Comparison of ENCODE assay signal across 17 cellular contexts in genomic region chr14:101188571-101188915, GRCh38.
"Had no signal": no experiment of that assay in that cellular context is flagged by ENCODE, and none has a peak within 500 bp of the region (broad histone marks: within the 10 kb centered on the region; RNA-seq: fewer than 3 reads in every experiment).

No MANE protein-coding gene starts in this region.

- H3K36me3 ChIP-seq: gastrocnemius medialis, heart right ventricle, neural progenitor cell, right atrium auricular region, thoracic aorta, transverse colon had no signal

- H3K4me1 ChIP-seq: gastrocnemius medialis, heart right ventricle, right atrium auricular region, transverse colon had no signal

- H3K27me3 ChIP-seq: gastrocnemius medialis, neural progenitor cell, right atrium auricular region, transverse colon had no signal

- H3K36me3 Mint-ChIP-seq: natural killer cell treated with Interleukin-12 subunit alpha and Interleukin-12 subunit beta and Interleukin-15 and Interleukin-18, amount 100 ng/mL, for 72 hours; neural progenitor cell; stimulated activated effector memory CD8-positive, alpha-beta T cell treated with anti-CD3 and anti-CD28 coated beads, Interleukin-12 subunit alpha, Interleukin-12 subunit beta, amount 100 ng/mL, for 72 hours had no signal

- H3K9me3 Mint-ChIP-seq: natural killer cell treated with Interleukin-12 subunit alpha and Interleukin-12 subunit beta and Interleukin-15 and Interleukin-18, amount 100 ng/mL, for 72 hours; stimulated activated effector memory CD8-positive, alpha-beta T cell treated with anti-CD3 and anti-CD28 coated beads, Interleukin-12 subunit alpha, Interleukin-12 subunit beta, amount 100 ng/mL, for 72 hours; stimulated activated naive CD8-positive, alpha-beta T cell treated with anti-CD3 and anti-CD28 coated beads, Interleukin-15, amount 100 ng/mL, for 72 hours had no signal

- H3K27me3 Mint-ChIP-seq: stimulated activated naive CD8-positive, alpha-beta T cell treated with anti-CD3 and anti-CD28 coated beads, Interleukin-15, amount 100 ng/mL, for 72 hours had no signal

- H3K4me3 Mint-ChIP-seq: natural killer cell treated with Interleukin-12 subunit alpha and Interleukin-12 subunit beta and Interleukin-15 and Interleukin-18, amount 100 ng/mL, for 72 hours; neural progenitor cell; stimulated activated effector memory CD8-positive, alpha-beta T cell treated with anti-CD3 and anti-CD28 coated beads, Interleukin-12 subunit alpha, Interleukin-12 subunit beta, amount 100 ng/mL, for 72 hours; stimulated activated naive CD8-positive, alpha-beta T cell treated with anti-CD3 and anti-CD28 coated beads, Interleukin-15, amount 100 ng/mL, for 72 hours had no signal

- H3K4me1 Mint-ChIP-seq: stimulated activated effector memory CD8-positive, alpha-beta T cell treated with anti-CD3 and anti-CD28 coated beads, Interleukin-12 subunit alpha, Interleukin-12 subunit beta, amount 100 ng/mL, for 72 hours; stimulated activated naive CD8-positive, alpha-beta T cell treated with anti-CD3 and anti-CD28 coated beads, Interleukin-15, amount 100 ng/mL, for 72 hours had no signal

- H3K4me3 ChIP-seq: dorsolateral prefrontal cortex, gastrocnemius medialis, heart right ventricle, neural progenitor cell, right atrium auricular region, smooth muscle cell, thoracic aorta, transverse colon had no signal

- H2AFZ ChIP-seq: neural progenitor cell had no signal

- H3K27ac ChIP-seq: dorsolateral prefrontal cortex, gastrocnemius medialis, heart right ventricle, neural progenitor cell, right atrium auricular region, thoracic aorta, transverse colon had no signal

- DNase-seq: caudate nucleus; cortex of kidney; dorsolateral prefrontal cortex; effector CD8-positive, alpha-beta T cell; gastrocnemius medialis; heart right ventricle; midbrain; occipital lobe; stimulated activated CD4-positive, alpha-beta T cell treated with anti-CD3 and anti-CD28 coated beads, Interleukin-4, amount 100 ng/mL, for 1 hour; stimulated activated naive CD8-positive, alpha-beta T cell treated with anti-CD3 and anti-CD28 coated beads, Interleukin-15, amount 100 ng/mL, for 72 hours; transverse colon had no signal

- H3K9me3 ChIP-seq: gastrocnemius medialis, heart right ventricle, right atrium auricular region, thoracic aorta, transverse colon had no signal

- H3K4me2 ChIP-seq: neural progenitor cell, smooth muscle cell had no signal

- H3K9ac ChIP-seq: neural progenitor cell had no signal

- H3K27ac Mint-ChIP-seq: natural killer cell treated with Interleukin-12 subunit alpha and Interleukin-12 subunit beta and Interleukin-15 and Interleukin-18, amount 100 ng/mL, for 72 hours; neural progenitor cell; stimulated activated effector memory CD8-positive, alpha-beta T cell treated with anti-CD3 and anti-CD28 coated beads, Interleukin-12 subunit alpha, Interleukin-12 subunit beta, amount 100 ng/mL, for 72 hours; stimulated activated naive CD8-positive, alpha-beta T cell treated with anti-CD3 and anti-CD28 coated beads, Interleukin-15, amount 100 ng/mL, for 72 hours had no signal
